In the genomic region with DNA sequence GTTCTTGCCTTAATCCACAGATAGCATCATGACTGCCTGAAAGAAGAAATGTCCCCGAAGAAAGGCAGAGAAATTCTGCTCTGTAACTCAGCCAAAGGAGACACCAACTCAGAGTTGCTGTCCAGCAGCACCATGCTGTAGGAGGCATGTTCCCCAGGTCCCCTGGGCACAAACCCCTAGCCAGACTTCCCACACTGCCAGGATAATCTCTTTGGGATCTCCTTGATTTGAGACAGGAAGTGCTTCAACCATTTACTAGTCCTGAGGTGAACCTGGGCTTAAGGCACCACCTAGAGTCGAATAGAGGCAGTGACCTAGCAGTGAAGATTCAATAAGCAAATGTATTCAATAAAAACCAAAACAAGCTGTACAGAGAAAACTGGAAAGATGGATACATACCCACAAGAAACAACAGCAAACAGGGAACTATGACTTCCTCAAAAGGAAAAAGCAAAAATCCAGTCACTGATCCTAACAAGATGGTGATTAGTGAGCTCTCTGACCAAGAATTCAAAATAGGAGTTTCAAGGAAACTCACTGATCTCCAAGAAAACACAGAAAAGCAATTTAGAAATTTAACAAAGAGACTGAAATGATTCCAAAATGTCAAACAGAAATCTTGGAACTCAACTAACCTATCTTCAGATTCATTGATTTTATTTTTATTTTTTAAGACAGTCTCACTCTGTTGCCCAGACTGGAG, we compare ENCODE assay signal across 8 cellular contexts. TPM values are rescaled to one million over a fixed set of nuclear protein-coding genes. Genes with fewer than 3 reads are reported as not detected.
DNase-seq lines count a peak whose midpoint lies in the region; ATAC-seq and TF ChIP-seq lines count a peak whose summit lies in the region.

No MANE protein-coding gene starts in this region.

- H3K27ac Mint-ChIP-seq in T-helper 17 cell (peak overlapping the region; percentile 39), chondrocyte (ENCODE audit: unreplicated experiment) (no peak overlapping the region)

- H3K9me2 ChIP-seq in Loucy (replicated peaks; ENCODE audit: low read depth, low read length) = no peaks in the 10 kb centered on the region

- H3K36me3 Mint-ChIP-seq in T-helper 17 cell (ENCODE audit: low read depth) (peaks cover 2% of the 10 kb centered on the region), chondrocyte (ENCODE audit: low read depth) (peaks cover 2% of the 10 kb centered on the region)

- no peaks in the 10 kb centered on the region for H3K27me3 ChIP-seq in Loucy (ENCODE audit: insufficient read depth, low read length, poor library complexity, severe bottlenecking)
- H3K27me3 ChIP-seq in osteoblast (ENCODE audit: insufficient read depth, low read length) = no peaks in the 10 kb centered on the region

- no peaks in the 10 kb centered on the region for H4K20me1 ChIP-seq in Loucy (ENCODE audit: insufficient read depth, low read length, poor library complexity, severe bottlenecking)
- H4K20me1 ChIP-seq in osteoblast (ENCODE audit: insufficient read depth, low read length) = no peaks in the 10 kb centered on the region

- ATAC-seq in T-helper 17 cell (peak; percentile 83), HG02973 (IDR thresholded peaks at IDR 0.05; ENCODE audit: unreplicated experiment) (no peak)

- H3K27me3 Mint-ChIP-seq in T-helper 17 cell (peaks cover 11% of the 10 kb centered on the region), chondrocyte (ENCODE audit: low read depth) (peaks cover 40% of the 10 kb centered on the region)

- peaks cover 4% of the 10 kb centered on the region for H3K9me3 Mint-ChIP-seq in chondrocyte (ENCODE audit: low read depth)

- no peaks in the 10 kb centered on the region for H3K9me3 ChIP-seq in Loucy (ENCODE audit: insufficient read depth, low read depth, low read length)
- H3K9me3 ChIP-seq in T-helper 17 cell (ENCODE audit: control insufficient read depth, low read length, poor library complexity, severe bottlenecking) = no peaks in the 10 kb centered on the region
- no peaks in the 10 kb centered on the region for H3K9me3 ChIP-seq in osteoblast (ENCODE audit: low read depth, low read length)

- H2AFZ ChIP-seq in Loucy (ENCODE audit: low read length) (no peak overlapping the region), osteoblast (ENCODE audit: low read length) (no peak overlapping the region)

- H3K4me3 Mint-ChIP-seq in T-helper 17 cell (no peak overlapping the region), chondrocyte (ENCODE audit: unreplicated experiment) (no peak overlapping the region)

- TF ChIP-seq CTCF in Loucy (conservative IDR thresholded peaks at IDR 0.05; ENCODE audit: low read length) = peak; percentile 89
- TF ChIP-seq CTCF in chondrocyte (IDR thresholded peaks at IDR 0.05) = peak; percentile 51
- peak; percentile 23 for TF ChIP-seq CTCF in osteoblast (IDR thresholded peaks at IDR 0.05; ENCODE audit: extremely low read depth, low read depth, low read length)

- no peak overlapping the region for H3K9ac ChIP-seq in Loucy (ENCODE audit: low read depth, low read length, poor library complexity, severe bottlenecking)

- H3K4me1 Mint-ChIP-seq in T-helper 17 cell (peaks cover 33% of the 10 kb centered on the region), chondrocyte (ENCODE audit: low read depth) (no peaks in the 10 kb centered on the region)

- H3K36me3 ChIP-seq in Loucy (ENCODE audit: insufficient read depth, low read length) (no peaks in the 10 kb centered on the region), osteoblast (ENCODE audit: insufficient read depth, low read length) (no peaks in the 10 kb centered on the region)

- no peaks in the 10 kb centered on the region for H3F3A ChIP-seq in Loucy (ENCODE audit: low read depth)

- H3K4me2 ChIP-seq in Loucy (ENCODE audit: low read depth, low read length, poor library complexity, severe bottlenecking) (no peak overlapping the region), osteoblast (ENCODE audit: insufficient read depth, low read length) (no peak overlapping the region)

- H3K79me2 ChIP-seq in Loucy (ENCODE audit: insufficient read depth, low read length) (no peaks in the 10 kb centered on the region), osteoblast (ENCODE audit: insufficient read depth, low read length) (no peaks in the 10 kb centered on the region)

- H3K4me3 ChIP-seq in Loucy (ENCODE audit: low read length, poor library complexity, severe bottlenecking) = no peak overlapping the region
- no peak overlapping the region for H3K4me3 ChIP-seq in osteoblast (ENCODE audit: insufficient read depth, low read length)

- H3K4me1 ChIP-seq in Loucy (ENCODE audit: insufficient read depth, low read length, poor library complexity, severe bottlenecking) (no peaks in the 10 kb centered on the region), osteoblast (ENCODE audit: insufficient read depth, low read length) (no peaks in the 10 kb centered on the region)

- no peak overlapping the region for H3K27ac ChIP-seq in osteoblast (ENCODE audit: low read depth, low read length)

- DNase-seq in DMS79 treated with DMSO at 0.1 percent for 48 hours (lab: John Stamatoyannopoulos, UW) = peak; percentile 2
- no peak for DNase-seq in DMS79 (lab: John Stamatoyannopoulos, UW)
- DNase-seq in T-helper 17 cell = peak in 1 of 3 donors; percentile 25
- DNase-seq in chondrocyte (ENCODE audit: low spot score) = no peak
- DNase-seq in osteoblast (ENCODE audit: insufficient read length, low spot score, missing footprints) = no peak
- no peak for DNase-seq in SKM-1 treated with dmso at 0.1 percent for 144 hours (lab: John Stamatoyannopoulos, UW; ENCODE audit: unreplicated experiment)

RNA-seq across cellular contexts. Expression of a gene that starts 5.7 kb away (rescaled TPM):
- total RNA-seq in T-helper 17 cell = not detected
- total RNA-seq in chondrocyte = not detected in 3 replicates
- not detected in 2 replicates for total RNA-seq in osteoblast

RNA-seq across cellular contexts. Expression of a gene that starts 20.0 kb away (rescaled TPM):
- not detected for total RNA-seq in T-helper 17 cell
- total RNA-seq in chondrocyte = not detected in 3 replicates
- total RNA-seq in osteoblast = not detected in 2 replicates

RNA-seq across cellular contexts. Expression of a gene that starts 24.3 kb away (rescaled TPM):
- total RNA-seq in T-helper 17 cell (1 to 10 TPM; 1.0 to 1.2 TPM), chondrocyte (not detected in 3 replicates), osteoblast (not detected in 2 replicates)

RNA-seq across cellular contexts. Expression of a gene that starts 46.5 kb away (rescaled TPM):
- total RNA-seq in T-helper 17 cell = 1 to 10 TPM; 7.6 to 7.7 TPM
- total RNA-seq in chondrocyte = 11.5 to 16.9 TPM (median 16.2 TPM) in 3 replicates
- total RNA-seq in osteoblast = 9.7 and 11.2 TPM in 2 replicates

Comparison
In these comparisons a context has a peak if more than half of its experiments do, and no peak if none do; other contexts are left out.
1. CTCF ChIP-seq: peak in every context shown above with its lines; median percentile 89 in Loucy; 51 in chondrocyte; 23 in osteoblast.